In genomic region chr11:119854521-119854920, GRCh38 we compare ENCODE assay signal across 17 cellular contexts.
DNase-seq lines count a peak whose midpoint lies in the region; ATAC-seq, FAIRE-seq and TF ChIP-seq lines count a peak whose summit lies in the region.
"Had no signal": no experiment of that assay in that cellular context is flagged by ENCODE, and none has a peak within 500 bp of the region (broad histone marks: within the 10 kb centered on the region; RNA-seq: fewer than 3 reads in every experiment).

No MANE protein-coding gene starts in this region.

- H2AK5ac ChIP-seq in neuronal stem cell (ENCODE audit: low read depth, low read length): no peak overlapping the region

- no peak overlapping the region for H2BK15ac ChIP-seq in neuronal stem cell (ENCODE audit: low read length)

- H3K27ac ChIP-seq in heart left ventricle (peak overlapping the region in 6 of 12 donors; percentile 5 to 74 (median 39)), colonic mucosa (no peak overlapping the region), neuronal stem cell (replicated peaks; ENCODE audit: low read length) (no peak overlapping the region)
- H3K27ac ChIP-seq: dorsolateral prefrontal cortex, hepatocyte had no signal

- H3K9ac ChIP-seq in colonic mucosa (ENCODE audit: low read depth in 2 of 2, low read length in 2 of 2) (no peak overlapping the region), neuronal stem cell (ENCODE audit: low read depth, low read length, poor library complexity) (no peak overlapping the region)

- H3K36me3 ChIP-seq in heart left ventricle (no peaks in the 10 kb centered on the region), colonic mucosa (no peaks in the 10 kb centered on the region), neuronal stem cell (replicated peaks in 1 of 2; ENCODE audit: control insufficient read depth in 2 of 2, insufficient read depth in 2 of 2, low read length in 2 of 2) (no peaks in the 10 kb centered on the region)

- no peak for FAIRE-seq in urothelium cell line (lab: Jason Lieb, UNC)
- FAIRE-seq: GM18507 had no signal

- peaks cover 0 to 32% (median 2%) of the 10 kb centered on the region in 12 donors for H3K4me1 ChIP-seq in heart left ventricle
- no peaks in the 10 kb centered on the region for H3K4me1 ChIP-seq in colonic mucosa
- no peaks in the 10 kb centered on the region for H3K4me1 ChIP-seq in neuronal stem cell (ENCODE audit: control insufficient read depth in 2 of 2, insufficient read depth in 1 of 2, low read depth in 1 of 2, low read length in 2 of 2)

- H4K8ac ChIP-seq in neuronal stem cell (ENCODE audit: low read depth, low read length): no peak overlapping the region

- no peak overlapping the region for H2BK120ac ChIP-seq in neuronal stem cell (ENCODE audit: low read depth, low read length)

- no peak overlapping the region for H3K14ac ChIP-seq in neuronal stem cell (ENCODE audit: low read length)

- H3K9me3 ChIP-seq in heart left ventricle (no peaks in the 10 kb centered on the region), colonic mucosa (no peaks in the 10 kb centered on the region), neuronal stem cell (replicated peaks in 1 of 2; ENCODE audit: control insufficient read depth in 2 of 2, insufficient read depth in 1 of 2, low read depth in 1 of 2, low read length in 2 of 2) (peaks cover 0 to 3% of the 10 kb centered on the region in 2 donors)

- H3K79me1 ChIP-seq in neuronal stem cell (ENCODE audit: low read depth, low read length): no peaks in the 10 kb centered on the region

- no peak for TF ChIP-seq CTCF in heart left ventricle (IDR thresholded peaks at IDR 0.05)
- no peak for TF ChIP-seq CTCF in colonic mucosa (IDR thresholded peaks at IDR 0.05)

- H3K4me3 ChIP-seq in heart left ventricle: no peak overlapping the region
- no peak overlapping the region for H3K4me3 ChIP-seq in colonic mucosa
- no peak overlapping the region for H3K4me3 ChIP-seq in neuronal stem cell (ENCODE audit: low read length in 2 of 2)
- H3K4me3 ChIP-seq: hepatocyte had no signal

- H3K18ac ChIP-seq in neuronal stem cell (ENCODE audit: low read length): no peak overlapping the region

- ATAC-seq in left ventricle myocardium superior (peak; percentile 21), heart left ventricle (no peak)

- H2BK12ac ChIP-seq in neuronal stem cell (ENCODE audit: low read length): no peak overlapping the region

- no peak overlapping the region for H2BK5ac ChIP-seq in neuronal stem cell (ENCODE audit: low read length)

- TF ChIP-seq POLR2A in heart left ventricle (IDR thresholded peaks at IDR 0.05): no peak

- H3K4ac ChIP-seq in neuronal stem cell (ENCODE audit: low read length): no peak overlapping the region

- 72 to 86% (median 78%) methylated on average over 7 of the region's 7 CpGs for WGBS in heart left ventricle, 4 donors
- WGBS in neuronal stem cell (ENCODE audit: extremely low coverage in 2 of 2, insufficient read length in 2 of 2, insufficient replicate concordance in 1 of 2), 2 donors: no CpG with 5 or more reads among the region's 7 CpGs

- H3K27me3 ChIP-seq in heart left ventricle (peaks cover 0 to 6% (median 0%) of the 10 kb centered on the region in 9 donors), colonic mucosa (no peaks in the 10 kb centered on the region), neuronal stem cell (ENCODE audit: control insufficient read depth in 3 of 3, insufficient read depth in 3 of 3, low read depth in 1 of 3, low read length in 3 of 3) (peaks cover 0 to 20% (median 0%) of the 10 kb centered on the region in 3 experiments)
- H3K27me3 ChIP-seq: dorsolateral prefrontal cortex, hepatocyte had no signal

- H3K23ac ChIP-seq in neuronal stem cell (ENCODE audit: low read depth, low read length, poor library complexity): no peak overlapping the region

- no peak overlapping the region for H2AFZ ChIP-seq in neuronal stem cell (ENCODE audit: low read length)
- H2AFZ ChIP-seq: hepatocyte had no signal

- no peak overlapping the region for H4K91ac ChIP-seq in neuronal stem cell (ENCODE audit: low read depth, low read length, poor library complexity)

- DNase-seq in left ventricle myocardium superior (no peak), heart left ventricle (no peak), NCI-H2171 treated with DMSO at 0.1 percent for 48 hours (lab: John Stamatoyannopoulos, UW) (peak; percentile 82), colonic mucosa (peak; percentile 41), urothelium cell line (ENCODE audit: low spot score) (peak; percentile 17), NCI-H187 treated with DMSO at 0.1 percent for 48 hours (lab: John Stamatoyannopoulos, UW) (no peak), T1000 (lab: John Stamatoyannopoulos, UW) (no peak), neuronal stem cell (ENCODE audit: low spot score) (no peak)
- DNase-seq: activated CD4-positive, alpha-beta T cell treated with anti-CD3 and anti-CD28 coated beads for 1 hour; activated CD8-positive, alpha-beta memory T cell treated with anti-CD3 and anti-CD28 coated beads, Interleukin-2, amount 50 U/mL, for 48 hours; activated naive CD4-positive, alpha-beta T cell treated with anti-CD3 and anti-CD28 coated beads, Interleukin-2, amount 10 ng/mL, durations not matched to agents 7 days and 5 days; dorsolateral prefrontal cortex; NCI-H82; SHP77 treated with DMSO at 0.1 percent for 48 hours; stimulated activated CD4-positive, alpha-beta T cell treated with anti-CD3 and anti-CD28 coated beads, Interleukin-15, amount 100 ng/mL, for 24 hours had no signal

- H3K4me2 ChIP-seq in neuronal stem cell (ENCODE audit: insufficient read depth, low read length, poor library complexity, severe bottlenecking): no peak overlapping the region
- H3K4me2 ChIP-seq: hepatocyte had no signal

- intact Hi-C loops in left ventricle myocardium superior (cut with micrococcal nuclease) (no loop called here), heart left ventricle (cut with DNase I) (no loop called here), colonic mucosa (cut with DNase I) (no loop called here)

Comparison
In these comparisons a context has a peak if more than half of its experiments do, and no peak if none do; other contexts are left out.
1. DNase-seq: peak in NCI-H2171 treated with DMSO at 0.1 percent for 48 hours (single experiment), colonic mucosa (single experiment) and urothelium cell line (single experiment); none in left ventricle myocardium superior (single experiment), heart left ventricle (0 of 5), NCI-H187 treated with DMSO at 0.1 percent for 48 hours (single experiment), T1000 (single experiment) and neuronal stem cell (single experiment).